ENCODE assay signal across 9 cellular contexts in the genomic region with DNA sequence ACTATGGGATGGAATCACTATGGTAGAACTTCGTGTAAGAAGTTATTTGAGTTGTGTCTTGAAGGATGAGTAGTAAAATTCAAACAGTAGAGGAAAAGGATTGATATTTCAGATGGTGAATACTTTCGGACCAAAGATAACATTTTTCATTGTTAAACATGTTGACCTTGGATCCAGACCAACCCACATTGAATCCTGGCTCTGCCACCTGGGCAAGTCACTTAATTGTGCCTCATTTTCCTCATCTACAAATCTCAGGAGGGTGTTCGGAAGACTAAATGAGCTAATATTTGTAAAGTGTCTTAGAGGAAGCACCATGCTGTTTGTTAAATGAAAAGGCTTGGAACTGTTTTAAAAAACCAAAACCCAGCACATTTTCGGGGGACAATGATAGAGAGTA. TPM values are rescaled to one million over a fixed set of nuclear protein-coding genes. Genes with fewer than 3 reads are reported as not detected.
A peak's percentile ranks its signal among the peaks of the same experiment; 100 is the strongest.
DNase-seq lines count a peak whose midpoint lies in the region; ATAC-seq and TF ChIP-seq lines count a peak whose summit lies in the region.
"Had no signal": no experiment of that assay in that cellular context is flagged by ENCODE, and none has a peak within 500 bp of the region (broad histone marks: within the 10 kb centered on the region; RNA-seq: fewer than 3 reads in every experiment).

No MANE protein-coding gene starts in this region.

- H3K9me3 Mint-ChIP-seq in activated CD4-positive, alpha-beta T cell treated with anti-CD3 and anti-CD28 coated beads, Interleukin-2, amount 10 ng/mL, durations not matched to agents 24 days and 14 days, result no peaks in the 10 kb centered on the region
- peaks cover 29% of the 10 kb centered on the region for H3K9me3 Mint-ChIP-seq in endodermal cell

- POLR2A ChIA-PET in PC-9 (lab: Charles Lee; ENCODE audit: unreplicated experiment), result no interaction called here

- H3K9me3 ChIP-seq in PC-9 (ENCODE audit: insufficient read depth, low read depth), result no peaks in the 10 kb centered on the region
- H3K9me3 ChIP-seq in endodermal cell (ENCODE audit: control insufficient read depth, low read length), result no peaks in the 10 kb centered on the region
- H3K9me3 ChIP-seq in skeletal muscle tissue (ENCODE audit: control insufficient read depth in 3 of 3, low read length in 3 of 3), result no peaks in the 10 kb centered on the region
- H3K9me3 ChIP-seq in body of pancreas, result no peaks in the 10 kb centered on the region

- no peaks in the 10 kb centered on the region for H3K27me3 Mint-ChIP-seq in activated CD4-positive, alpha-beta T cell treated with anti-CD3 and anti-CD28 coated beads, Interleukin-2, amount 10 ng/mL, durations not matched to agents 24 days and 14 days
- peaks cover 19% of the 10 kb centered on the region for H3K27me3 Mint-ChIP-seq in endodermal cell (ENCODE audit: insufficient read depth)

- BruUV-seq in PC-9 (replicated peaks; lab: Mats Ljungman, UMichigan), result no TSS peak

- H3K9me2 ChIP-seq in PC-9 (ENCODE audit: insufficient read depth), result no peaks in the 10 kb centered on the region

- no peak for TF ChIP-seq POLR2A in body of pancreas (IDR thresholded peaks at IDR 0.05)

- H3K27ac ChIP-seq in PC-9 (no peak overlapping the region; the same call in 1 of the 2 replicates), endodermal cell (ENCODE audit: low read depth, low read length) (no peak overlapping the region), skeletal muscle tissue (ENCODE audit: low read depth, low read length) (peak overlapping the region; percentile 79), body of pancreas (no peak overlapping the region)

- H3K27ac Mint-ChIP-seq in activated CD4-positive, alpha-beta T cell treated with anti-CD3 and anti-CD28 coated beads, Interleukin-2, amount 10 ng/mL, durations not matched to agents 24 days and 14 days, result peak overlapping the region; percentile 98
- H3K27ac Mint-ChIP-seq in endodermal cell, result no peak overlapping the region

- WGBS in endodermal cell (ENCODE audit: insufficient coverage in 1 of 2, insufficient read length in 1 of 2), 2 experiments, result 83 to 90% methylated on average over 2 to 4 of the region's 4 CpGs
- 24 to 45% methylated on average over 4 of the region's 4 CpGs for WGBS in body of pancreas, 2 donors

- H3K4me3 ChIP-seq in PC-9, result peak overlapping the region; percentile 79
- H3K4me3 ChIP-seq in endodermal cell (ENCODE audit: low read length), result peak overlapping the region; percentile 96
- peak overlapping the region in 1 of 3 donors; percentile 83 for H3K4me3 ChIP-seq in skeletal muscle tissue (ENCODE audit: low read length in 3 of 3)
- no peak overlapping the region for H3K4me3 ChIP-seq in body of pancreas

- TF ChIP-seq CTCF in PC-9 (conservative IDR thresholded peaks at IDR 0.05) (no peak), endodermal cell (conservative IDR thresholded peaks at IDR 0.05) (no peak), body of pancreas (IDR thresholded peaks at IDR 0.05) (no peak)

- peak overlapping the region; percentile 95; the same call in 1 of the 2 replicates for H2AFZ ChIP-seq in PC-9

- intact Hi-C loops in activated CD4-positive, alpha-beta T cell treated with anti-CD3 and anti-CD28 coated beads, Interleukin-2, amount 10 ng/mL, durations not matched to agents 24 days and 14 days (cut with micrococcal nuclease), result loop anchor here (5.0 kb wide), 1 partner anchor 45 kb away; no protein-coding TSS in a partner anchor
- intact Hi-C loops in PC-9 (cut with micrococcal nuclease; ENCODE audit: unreplicated experiment) (loop anchor here (5.0 kb wide), 1 partner anchor 55 kb away; a partner anchor contains a TSS), body of pancreas (cut with DNase I) (no loop called here)

- H3K27me3 ChIP-seq in PC-9 (ENCODE audit: insufficient read depth, low read depth) (no peaks in the 10 kb centered on the region), endodermal cell (ENCODE audit: control insufficient read depth, insufficient read depth, low read length, poor library complexity, severe bottlenecking) (peaks cover 18% of the 10 kb centered on the region), skeletal muscle tissue (ENCODE audit: control insufficient read depth in 3 of 3, insufficient read depth in 3 of 3, low read length in 3 of 3) (peaks cover 0 to 3% (median 0%) of the 10 kb centered on the region in 3 donors), body of pancreas (no peaks in the 10 kb centered on the region)

- H3K36me3 Mint-ChIP-seq in activated CD4-positive, alpha-beta T cell treated with anti-CD3 and anti-CD28 coated beads, Interleukin-2, amount 10 ng/mL, durations not matched to agents 24 days and 14 days (ENCODE audit: low read depth), result peaks cover 3% of the 10 kb centered on the region
- peaks cover 7% of the 10 kb centered on the region for H3K36me3 Mint-ChIP-seq in endodermal cell (ENCODE audit: low read depth)

- ATAC-seq in body of pancreas (no peak), HG02852 (IDR thresholded peaks at IDR 0.05; ENCODE audit: unreplicated experiment) (no peak), GM19455 (IDR thresholded peaks at IDR 0.05; ENCODE audit: unreplicated experiment) (no peak)

- 0 out of 2 replicates have a peak, but pooled peaks cover 8% of the 10 kb centered on the region for H3K36me3 ChIP-seq in PC-9 (ENCODE audit: low read depth)
- peaks cover 3% of the 10 kb centered on the region for H3K36me3 ChIP-seq in endodermal cell (ENCODE audit: control insufficient read depth, insufficient read depth, low read length)
- H3K36me3 ChIP-seq in skeletal muscle tissue (ENCODE audit: control insufficient read depth in 3 of 3, insufficient read depth in 3 of 3, low read length in 3 of 3), result no peaks in the 10 kb centered on the region
- H3K36me3 ChIP-seq in body of pancreas (replicated peaks in 1 of 2; ENCODE audit: insufficient read depth in 1 of 2, low read depth in 2 of 2), result no peaks in the 10 kb centered on the region

- CTCF ChIA-PET in PC-9 (lab: Charles Lee), result no interaction called here

- H3K79me2 ChIP-seq in PC-9 (ENCODE audit: low read depth), result peaks cover 28% of the 10 kb centered on the region

- DNase-seq in activated CD4-positive, alpha-beta T cell treated with anti-CD3 and anti-CD28 coated beads, Interleukin-2, amount 10 ng/mL, durations not matched to agents 24 days and 14 days, result no peak
- no peak for DNase-seq in activated CD4-positive, alpha-beta T cell treated with anti-CD3 and anti-CD28 coated beads for 4 hours
- DNase-seq in PC-9 (no peak), endodermal cell (no peak), body of pancreas (no peak)
- DNase-seq: amygdala had no signal

- H3K9ac ChIP-seq in endodermal cell (ENCODE audit: extremely low read depth, low read length, poor library complexity, severe bottlenecking), result no peak overlapping the region
- no peak overlapping the region for H3K9ac ChIP-seq in skeletal muscle tissue (ENCODE audit: low read depth in 1 of 3, low read length in 3 of 3)

- peaks cover 5% of the 10 kb centered on the region; the same call in 1 of the 2 replicates for H3F3A ChIP-seq in PC-9 (ENCODE audit: insufficient read depth, low read depth)

- peaks cover 24% of the 10 kb centered on the region for H3K4me1 Mint-ChIP-seq in activated CD4-positive, alpha-beta T cell treated with anti-CD3 and anti-CD28 coated beads, Interleukin-2, amount 10 ng/mL, durations not matched to agents 24 days and 14 days
- H3K4me1 Mint-ChIP-seq in endodermal cell, result peaks cover 8% of the 10 kb centered on the region

- H4K20me1 ChIP-seq in PC-9 (ENCODE audit: insufficient read depth), result no peaks in the 10 kb centered on the region; the same call in 1 of the 2 replicates

- peak overlapping the region; percentile 96 for H3K4me3 Mint-ChIP-seq in activated CD4-positive, alpha-beta T cell treated with anti-CD3 and anti-CD28 coated beads, Interleukin-2, amount 10 ng/mL, durations not matched to agents 24 days and 14 days
- peak overlapping the region; percentile 87 for H3K4me3 Mint-ChIP-seq in endodermal cell

- peak overlapping the region; percentile 94 for H3K4me2 ChIP-seq in PC-9

- H3K4me1 ChIP-seq in PC-9 (replicated peaks; ENCODE audit: insufficient read depth) (peaks cover 20% of the 10 kb centered on the region), endodermal cell (ENCODE audit: control insufficient read depth, insufficient read depth, low read length) (no peaks in the 10 kb centered on the region), skeletal muscle tissue (ENCODE audit: control insufficient read depth in 3 of 3, insufficient read depth in 3 of 3, low read length in 3 of 3) (peaks cover 12 to 31% (median 21%) of the 10 kb centered on the region in 3 donors), body of pancreas (peaks cover 35% of the 10 kb centered on the region)

RNA-seq across cellular contexts. Expression of a gene that starts 1.4 kb away (rescaled TPM):
- total RNA-seq in activated CD4-positive, alpha-beta T cell treated with anti-CD3 and anti-CD28 coated beads, Interleukin-2, amount 10 ng/mL, durations not matched to agents 24 days and 14 days, result 44.4 and 47.7 TPM in 2 replicates
- total RNA-seq in PC-9 (2021) (70.1 and 83.3 TPM in 2 replicates), endodermal cell (10 to 100 TPM; 53.7 to 58.7 TPM), skeletal muscle tissue (19.3 TPM), body of pancreas (10 to 100 TPM; 14.8 to 22.4 TPM)
- polyA plus RNA-seq in endodermal cell (2013, experiment 1 of 2), result 27.9 TPM
- polyA plus RNA-seq in endodermal cell (2013, experiment 2 of 2), result 30.2 TPM

RNA-seq across cellular contexts. Expression of a gene that starts 4.7 kb away (rescaled TPM):
- 20.6 and 21.0 TPM in 2 replicates for total RNA-seq in activated CD4-positive, alpha-beta T cell treated with anti-CD3 and anti-CD28 coated beads, Interleukin-2, amount 10 ng/mL, durations not matched to agents 24 days and 14 days
- total RNA-seq in PC-9 (2021) (0.57 and 0.95 TPM in 2 replicates), endodermal cell (not detected), skeletal muscle tissue (1.6 TPM), body of pancreas (under 1 TPM in 1 of 2 donors, not detected in 1; 0.78 TPM)
- 10.5 TPM for polyA plus RNA-seq in endodermal cell (2013, experiment 1 of 2)
- polyA plus RNA-seq in endodermal cell (2013, experiment 2 of 2), result 11.6 TPM

RNA-seq across cellular contexts. Expression of a gene that starts 56.7 kb away (rescaled TPM):
- 27.4 and 29.5 TPM in 2 replicates for total RNA-seq in activated CD4-positive, alpha-beta T cell treated with anti-CD3 and anti-CD28 coated beads, Interleukin-2, amount 10 ng/mL, durations not matched to agents 24 days and 14 days
- 53.0 and 60.3 TPM in 2 replicates for total RNA-seq in PC-9 (2021)
- 1 to 10 TPM; 2.8 to 3.8 TPM for total RNA-seq in endodermal cell
- 1.9 TPM for polyA plus RNA-seq in endodermal cell (2013, experiment 1 of 2)
- polyA plus RNA-seq in endodermal cell (2013, experiment 2 of 2), result 1.9 TPM
- total RNA-seq in skeletal muscle tissue, result 5.7 TPM
- 1 to 10 TPM; 1.6 to 3.6 TPM for total RNA-seq in body of pancreas

Comparison
In these comparisons a context has a peak if more than half of its experiments do, and no peak if none do; other contexts are left out.
1. H3K4me3 ChIP-seq: peak in PC-9 (single experiment) and endodermal cell (single experiment); none in body of pancreas (0 of 2).